Comparison of ENCODE assay signal across 10 cellular contexts in the genomic region with DNA sequence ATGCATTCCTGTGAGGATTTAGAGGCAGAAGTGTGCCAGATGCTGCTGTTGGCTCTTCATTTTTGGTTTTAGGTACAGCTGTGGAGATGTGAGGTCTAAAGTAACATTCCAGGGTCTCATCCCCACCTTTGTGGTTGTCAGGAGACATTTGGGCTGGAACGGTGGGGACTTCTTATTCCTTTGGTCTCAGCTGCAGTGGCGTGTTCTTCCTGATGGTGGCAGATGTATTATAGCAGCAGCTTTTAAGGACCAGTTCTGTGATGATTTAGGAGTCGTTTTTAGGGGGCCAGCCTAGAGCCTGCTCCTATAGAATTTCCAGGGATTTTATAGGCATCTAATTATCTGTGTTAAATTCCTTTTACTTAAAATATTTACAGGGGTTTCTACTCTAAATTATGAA.
DNase-seq lines count a peak whose midpoint lies in the region; ATAC-seq and TF ChIP-seq lines count a peak whose summit lies in the region.
"Had no signal": no experiment of that assay in that cellular context is flagged by ENCODE, and none has a peak within 500 bp of the region (broad histone marks: within the 10 kb centered on the region; RNA-seq: fewer than 3 reads in every experiment).

No MANE protein-coding gene starts in this region.

- H3K9me3 Mint-ChIP-seq in WTC11 = peaks cover 4% of the 10 kb centered on the region

- CTCF ChIA-PET in WTC11 (lab: Charles Lee) = interaction anchor here (0.6 to 1.2 kb wide), 3 partner anchors 22 to 231 kb away, joined by 3 read pairs; no protein-coding TSS in a partner anchor

- POLR2A ChIA-PET in WTC11 (lab: Charles Lee) = no interaction called here

- peak; percentile 64 for ATAC-seq in HG03354 (IDR thresholded peaks at IDR 0.05; ENCODE audit: poor library complexity, severe bottlenecking, unreplicated experiment)
- peak; percentile 93 for ATAC-seq in WTC11
- no peak for ATAC-seq in GM21576 (IDR thresholded peaks at IDR 0.05; ENCODE audit: unreplicated experiment)

- no peak overlapping the region for H3K27ac Mint-ChIP-seq in WTC11
- H3K27ac Mint-ChIP-seq: immature natural killer cell had no signal

- H3K36me3 Mint-ChIP-seq in WTC11 = 0 out of 2 replicates have a peak, but pooled peaks cover 3% of the 10 kb centered on the region
- H3K36me3 Mint-ChIP-seq: immature natural killer cell had no signal

- H3K4me3 Mint-ChIP-seq in WTC11 = no peak overlapping the region
- H3K4me3 Mint-ChIP-seq: immature natural killer cell had no signal

- peaks cover 8% of the 10 kb centered on the region for H3K4me1 Mint-ChIP-seq in WTC11

- peak; percentile 2 for DNase-seq in NCI-H748 (lab: John Stamatoyannopoulos, UW; ENCODE audit: unreplicated experiment)
- no peak for DNase-seq in NCI-H748 treated with DMSO at 0.1 percent for 48 hours (lab: John Stamatoyannopoulos, UW)
- peak; percentile 56 for DNase-seq in WTC11 (ENCODE audit: low spot score)
- DNase-seq in mucosa of gallbladder (ENCODE audit: low spot score) = peak; percentile 18
- no peak for DNase-seq in germinal center (ENCODE audit: low spot score)
- no peak for DNase-seq in NCI-H2107 treated with DMSO at 0.1 percent for 48 hours (lab: John Stamatoyannopoulos, UW; ENCODE audit: unreplicated experiment)
- DNase-seq: NCI-H510A had no signal

- peak; percentile 29; the same call in 1 of the 2 replicates for TF ChIP-seq CTCF in WTC11 (IDR thresholded peaks at IDR 0.05)

- no peaks in the 10 kb centered on the region for H3K27me3 Mint-ChIP-seq in WTC11 (ENCODE audit: low read depth)

TF ChIP-seq in WTC11, 78 proteins besides CTCF, POLR2A, EP300 and RAD21:
- TF ChIP-seq ATF3 (CRISPR knock-in tag; conservative IDR thresholded peaks at IDR 0.05) = no peak
- TF ChIP-seq, protein P1, sequence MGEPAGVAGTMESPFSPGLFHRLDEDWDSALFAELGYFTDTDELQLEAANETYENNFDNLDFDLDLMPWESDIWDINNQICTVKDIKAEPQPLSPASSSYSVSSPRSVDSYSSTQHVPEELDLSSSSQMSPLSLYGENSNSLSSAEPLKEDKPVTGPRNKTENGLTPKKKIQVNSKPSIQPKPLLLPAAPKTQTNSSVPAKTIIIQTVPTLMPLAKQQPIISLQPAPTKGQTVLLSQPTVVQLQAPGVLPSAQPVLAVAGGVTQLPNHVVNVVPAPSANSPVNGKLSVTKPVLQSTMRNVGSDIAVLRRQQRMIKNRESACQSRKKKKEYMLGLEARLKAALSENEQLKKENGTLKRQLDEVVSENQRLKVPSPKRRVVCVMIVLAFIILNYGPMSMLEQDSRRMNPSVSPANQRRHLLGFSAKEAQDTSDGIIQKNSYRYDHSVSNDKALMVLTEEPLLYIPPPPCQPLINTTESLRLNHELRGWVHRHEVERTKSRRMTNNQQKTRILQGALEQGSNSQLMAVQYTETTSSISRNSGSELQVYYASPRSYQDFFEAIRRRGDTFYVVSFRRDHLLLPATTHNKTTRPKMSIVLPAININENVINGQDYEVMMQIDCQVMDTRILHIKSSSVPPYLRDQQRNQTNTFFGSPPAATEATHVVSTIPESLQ (CRISPR knock-in tag; IDR thresholded peaks at IDR 0.05) = no peak
- no peak for TF ChIP-seq ZNF121 (CRISPR knock-in tag; IDR thresholded peaks at IDR 0.05)
- no peak for TF ChIP-seq TEAD4 (CRISPR knock-in tag; IDR thresholded peaks at IDR 0.05)
- TF ChIP-seq, protein P2, sequence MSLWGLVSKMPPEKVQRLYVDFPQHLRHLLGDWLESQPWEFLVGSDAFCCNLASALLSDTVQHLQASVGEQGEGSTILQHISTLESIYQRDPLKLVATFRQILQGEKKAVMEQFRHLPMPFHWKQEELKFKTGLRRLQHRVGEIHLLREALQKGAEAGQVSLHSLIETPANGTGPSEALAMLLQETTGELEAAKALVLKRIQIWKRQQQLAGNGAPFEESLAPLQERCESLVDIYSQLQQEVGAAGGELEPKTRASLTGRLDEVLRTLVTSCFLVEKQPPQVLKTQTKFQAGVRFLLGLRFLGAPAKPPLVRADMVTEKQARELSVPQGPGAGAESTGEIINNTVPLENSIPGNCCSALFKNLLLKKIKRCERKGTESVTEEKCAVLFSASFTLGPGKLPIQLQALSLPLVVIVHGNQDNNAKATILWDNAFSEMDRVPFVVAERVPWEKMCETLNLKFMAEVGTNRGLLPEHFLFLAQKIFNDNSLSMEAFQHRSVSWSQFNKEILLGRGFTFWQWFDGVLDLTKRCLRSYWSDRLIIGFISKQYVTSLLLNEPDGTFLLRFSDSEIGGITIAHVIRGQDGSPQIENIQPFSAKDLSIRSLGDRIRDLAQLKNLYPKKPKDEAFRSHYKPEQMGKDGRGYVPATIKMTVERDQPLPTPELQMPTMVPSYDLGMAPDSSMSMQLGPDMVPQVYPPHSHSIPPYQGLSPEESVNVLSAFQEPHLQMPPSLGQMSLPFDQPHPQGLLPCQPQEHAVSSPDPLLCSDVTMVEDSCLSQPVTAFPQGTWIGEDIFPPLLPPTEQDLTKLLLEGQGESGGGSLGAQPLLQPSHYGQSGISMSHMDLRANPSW (CRISPR knock-in tag; conservative IDR thresholded peaks at IDR 0.05; ENCODE audit: low read depth) = no peak
- TF ChIP-seq, protein P3, sequence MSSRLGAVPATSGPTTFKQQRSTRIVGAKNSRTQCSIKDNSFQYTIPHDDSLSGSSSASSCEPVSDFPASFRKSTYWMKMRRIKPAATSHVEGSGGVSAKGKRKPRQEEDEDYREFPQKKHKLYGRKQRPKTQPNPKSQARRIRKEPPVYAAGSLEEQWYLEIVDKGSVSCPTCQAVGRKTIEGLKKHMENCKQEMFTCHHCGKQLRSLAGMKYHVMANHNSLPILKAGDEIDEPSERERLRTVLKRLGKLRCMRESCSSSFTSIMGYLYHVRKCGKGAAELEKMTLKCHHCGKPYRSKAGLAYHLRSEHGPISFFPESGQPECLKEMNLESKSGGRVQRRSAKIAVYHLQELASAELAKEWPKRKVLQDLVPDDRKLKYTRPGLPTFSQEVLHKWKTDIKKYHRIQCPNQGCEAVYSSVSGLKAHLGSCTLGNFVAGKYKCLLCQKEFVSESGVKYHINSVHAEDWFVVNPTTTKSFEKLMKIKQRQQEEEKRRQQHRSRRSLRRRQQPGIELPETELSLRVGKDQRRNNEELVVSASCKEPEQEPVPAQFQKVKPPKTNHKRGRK (CRISPR knock-in tag; IDR thresholded peaks at IDR 0.05; ENCODE audit: borderline replicate concordance) = no peak

Comparison
In these comparisons a context has a peak if more than half of its experiments do, and no peak if none do; other contexts are left out.
1. DNase-seq: peak in NCI-H748 (single experiment), WTC11 (single experiment) and mucosa of gallbladder (single experiment); none in NCI-H748 treated with DMSO at 0.1 percent for 48 hours (single experiment), germinal center (single experiment) and NCI-H2107 treated with DMSO at 0.1 percent for 48 hours (single experiment).